Comparison of ENCODE assay signal across 8 cellular contexts in genomic region chr2:39593439-39594393, GRCh38.
DNase-seq lines count a peak whose midpoint lies in the region; ATAC-seq and TF ChIP-seq lines count a peak whose summit lies in the region.

No MANE protein-coding gene starts in this region.

- no peak for TF ChIP-seq POLR2A in tibial nerve (IDR thresholded peaks at IDR 0.05)

- H3K27ac ChIP-seq in tibial nerve, result no peak overlapping the region
- H3K27ac ChIP-seq in colonic mucosa, result no peak overlapping the region

- no peak for TF ChIP-seq EP300 in tibial nerve (IDR thresholded peaks at IDR 0.05)

- no peak overlapping the region for H3K4me3 ChIP-seq in AG09309 (ENCODE audit: control insufficient read depth, low read depth, low read length)
- no peak overlapping the region for H3K4me3 ChIP-seq in tibial nerve
- H3K4me3 ChIP-seq in colonic mucosa, result no peak overlapping the region

- TF ChIP-seq CTCF in AG09309 (IDR thresholded peaks at IDR 0.05; ENCODE audit: control insufficient read depth, insufficient read depth, low read depth, low read length, missing control alignments), result peak; percentile 91
- peak in 4 of 5 experiments; percentile 24 to 48 (median 37) for TF ChIP-seq CTCF in tibial nerve (IDR thresholded peaks at IDR 0.05)
- TF ChIP-seq CTCF in colonic mucosa (IDR thresholded peaks at IDR 0.05), result no peak

- H3K36me3 ChIP-seq in tibial nerve (peaks cover 0 to 4% (median 0%) of the 10 kb centered on the region in 3 donors), colonic mucosa (no peaks in the 10 kb centered on the region)

- H3K27me3 ChIP-seq in tibial nerve (no peaks in the 10 kb centered on the region), colonic mucosa (no peaks in the 10 kb centered on the region)

- intact Hi-C loops in colonic mucosa (cut with DNase I), result no loop called here

- DNase-seq in AG09309 (ENCODE audit: low read depth), result peak; percentile 74
- DNase-seq in NCI-H2107 (lab: John Stamatoyannopoulos, UW), result peak; percentile 5
- DNase-seq in astrocyte of the hippocampus (ENCODE audit: low read depth, low spot score), result peak; percentile 89
- DNase-seq in iPS-NIHi11 (ENCODE audit: low spot score), result peak; percentile 80
- DNase-seq in tibial nerve (ENCODE audit: low spot score in 2 of 2), result peak in 1 of 2 donors; percentile 8
- DNase-seq in stimulated activated CD4-positive, alpha-beta T cell treated with anti-CD3 and anti-CD28 coated beads, Interleukin-1b, Interleukin-23, amount 100 ng/mL, for 48 hours, result no peak
- DNase-seq in colonic mucosa, result no peak

- ATAC-seq in GM19372 (IDR thresholded peaks at IDR 0.05; ENCODE audit: low read depth, unreplicated experiment), result peak; percentile 70

- WGBS in tibial nerve, 2 donors, result 54 to 57% methylated on average over 9 of the region's 9 CpGs

- H3K9me3 ChIP-seq in tibial nerve (no peaks in the 10 kb centered on the region), colonic mucosa (no peaks in the 10 kb centered on the region)

- no peak overlapping the region for H3K9ac ChIP-seq in colonic mucosa (ENCODE audit: low read depth in 2 of 2, low read length in 2 of 2)

- H3K4me1 ChIP-seq in tibial nerve, result no peaks in the 10 kb centered on the region
- H3K4me1 ChIP-seq in colonic mucosa, result no peaks in the 10 kb centered on the region

Comparison
In these comparisons a context has a peak if more than half of its experiments do, and no peak if none do; other contexts are left out.
1. DNase-seq: peak in AG09309 (single experiment), NCI-H2107 (single experiment), astrocyte of the hippocampus (single experiment) and iPS-NIHi11 (single experiment); none in stimulated activated CD4-positive, alpha-beta T cell treated with anti-CD3 and anti-CD28 coated beads, Interleukin-1b, Interleukin-23, amount 100 ng/mL, for 48 hours (single experiment) and colonic mucosa (single experiment).